15 cellular contexts compared by ENCODE assay signal in the genomic region with DNA sequence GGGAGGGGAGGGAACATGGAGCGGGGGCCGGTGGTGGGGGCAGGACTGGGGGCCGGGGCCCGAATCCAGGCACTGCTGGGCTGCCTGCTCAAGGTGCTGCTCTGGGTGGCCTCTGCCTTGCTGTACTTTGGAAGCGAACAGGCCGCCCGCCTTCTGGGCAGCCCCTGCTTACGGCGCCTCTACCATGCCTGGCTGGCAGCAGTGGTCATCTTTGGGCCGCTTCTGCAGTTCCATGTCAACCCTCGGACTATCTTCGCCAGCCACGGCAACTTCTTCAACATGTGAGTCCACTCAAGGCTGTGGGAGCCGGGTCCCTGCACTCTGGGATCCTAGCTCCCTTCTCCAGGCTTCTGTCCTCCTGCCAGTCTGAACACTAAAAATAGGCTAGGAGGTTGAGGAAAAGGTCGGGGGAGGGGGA. TPM values are rescaled to one million over a fixed set of nuclear protein-coding genes. Genes with fewer than 3 reads are reported as not detected.
DNase-seq lines count a peak whose midpoint lies in the region; ATAC-seq and TF ChIP-seq lines count a peak whose summit lies in the region.
"Had no signal": no experiment of that assay in that cellular context is flagged by ENCODE, and none has a peak within 500 bp of the region (broad histone marks: within the 10 kb centered on the region; RNA-seq: fewer than 3 reads in every experiment).

No MANE protein-coding gene starts in this region.

- H3K4me3 Mint-ChIP-seq in activated naive CD4-positive, alpha-beta T cell treated with anti-CD3 and anti-CD28 coated beads, Interleukin-2, amount 50 U/mL, for 24 hours = no peak overlapping the region
- peak overlapping the region in 8 of 10 donors; percentile 29 to 80 (median 68) for H3K4me3 Mint-ChIP-seq in naive thymus-derived CD4-positive, alpha-beta T cell

- peaks cover 34% of the 10 kb centered on the region for H3K4me1 Mint-ChIP-seq in activated naive CD4-positive, alpha-beta T cell treated with anti-CD3 and anti-CD28 coated beads, Interleukin-2, amount 50 U/mL, for 24 hours
- peaks cover 20 to 35% (median 28%) of the 10 kb centered on the region in 7 donors for H3K4me1 Mint-ChIP-seq in naive thymus-derived CD4-positive, alpha-beta T cell

- peak; percentile 56 for ATAC-seq in Right ventricle myocardium superior (ENCODE audit: poor library complexity)
- ATAC-seq in naive thymus-derived CD4-positive, alpha-beta T cell = no peak
- ATAC-seq in upper lobe of right lung = no peak
- ATAC-seq: GM12878 had no signal

- CTCF ChIA-PET in naive thymus-derived CD4-positive, alpha-beta T cell (lab: Charles Lee) = interaction anchor here (1.2 to 1.7 kb wide), 2 partner anchors 17 to 23 kb away, joined by 3 to 4 read pairs; partner anchors contain the start of genes DCAF11 and NRL

- peak overlapping the region; percentile 68 for H3K27ac ChIP-seq in naive thymus-derived CD4-positive, alpha-beta T cell (ENCODE audit: low read depth, low read length)
- H3K27ac ChIP-seq in upper lobe of right lung = peak overlapping the region; percentile 72
- H3K27ac ChIP-seq: brain microvascular endothelial cell had no signal

- no peak for TF ChIP-seq CTCF in upper lobe of right lung (IDR thresholded peaks at IDR 0.05)

- H3K4me3 ChIP-seq in naive thymus-derived CD4-positive, alpha-beta T cell (ENCODE audit: low read length) = no peak overlapping the region
- H3K4me3 ChIP-seq in upper lobe of right lung = no peak overlapping the region
- H3K4me3 ChIP-seq: GM12878 had no signal

- H3K9me3 Mint-ChIP-seq in activated naive CD4-positive, alpha-beta T cell treated with anti-CD3 and anti-CD28 coated beads, Interleukin-2, amount 50 U/mL, for 24 hours = no peaks in the 10 kb centered on the region
- H3K9me3 Mint-ChIP-seq in naive thymus-derived CD4-positive, alpha-beta T cell = peaks cover 0 to 2% (median 0%) of the 10 kb centered on the region in 11 donors

- H3K27ac Mint-ChIP-seq in activated naive CD4-positive, alpha-beta T cell treated with anti-CD3 and anti-CD28 coated beads, Interleukin-2, amount 50 U/mL, for 24 hours = peak overlapping the region; percentile 98
- peak overlapping the region in 8 of 9 donors; percentile 87 to 96 (median 92) for H3K27ac Mint-ChIP-seq in naive thymus-derived CD4-positive, alpha-beta T cell

- H3K9me3 ChIP-seq in naive thymus-derived CD4-positive, alpha-beta T cell (ENCODE audit: control insufficient read depth in 2 of 3, low read length in 3 of 3) = no peaks in the 10 kb centered on the region
- H3K9me3 ChIP-seq in upper lobe of right lung = no peaks in the 10 kb centered on the region

- no peaks in the 10 kb centered on the region for H3K27me3 Mint-ChIP-seq in activated naive CD4-positive, alpha-beta T cell treated with anti-CD3 and anti-CD28 coated beads, Interleukin-2, amount 50 U/mL, for 24 hours
- no peaks in the 10 kb centered on the region for H3K27me3 Mint-ChIP-seq in naive thymus-derived CD4-positive, alpha-beta T cell

- DNase-seq in activated naive CD4-positive, alpha-beta T cell treated with anti-CD3 and anti-CD28 coated beads, Interleukin-2, amount 50 U/mL, for 16 hours = no peak
- DNase-seq in Right ventricle myocardium superior (peak; percentile 50), upper lobe of right lung (no peak), SHP77 treated with DMSO at 0.1 percent for 48 hours (lab: John Stamatoyannopoulos, UW) (no peak), SIG-M5 treated with dmso at 0.1 percent for 504 hours (lab: John Stamatoyannopoulos, UW; ENCODE audit: unreplicated experiment) (no peak)
- no peak for DNase-seq in naive thymus-derived CD4-positive, alpha-beta T cell
- no peak for DNase-seq in activated CD4-positive, CD25-positive, alpha-beta regulatory T cell (lab: John Stamatoyannopoulos, UW)
- DNase-seq: brain microvascular endothelial cell, HCEC 1CT, NCI-H748 treated with DMSO at 0.1 percent for 48 hours, occipital lobe, substantia nigra had no signal

- POLR2A ChIA-PET in naive thymus-derived CD4-positive, alpha-beta T cell (lab: Charles Lee) = interaction anchor here (1.2 to 11.7 kb wide), 4 partner anchors 11 to 64 kb away, joined by 3 to 298 read pairs (median 71); partner anchors contain the start of genes DCAF11, NRL, PSME2 and RNF31

- H3K27me3 ChIP-seq in naive thymus-derived CD4-positive, alpha-beta T cell (ENCODE audit: control insufficient read depth in 2 of 2, insufficient read depth in 2 of 2, low read length in 2 of 2) = no peaks in the 10 kb centered on the region
- H3K27me3 ChIP-seq in upper lobe of right lung = no peaks in the 10 kb centered on the region
- H3K27me3 ChIP-seq: brain microvascular endothelial cell had no signal

- peaks cover 0 to 3% (median 0%) of the 10 kb centered on the region in 3 experiments for H3K36me3 ChIP-seq in naive thymus-derived CD4-positive, alpha-beta T cell (ENCODE audit: control insufficient read depth in 2 of 3, insufficient read depth in 3 of 3, low read length in 3 of 3)
- no peaks in the 10 kb centered on the region for H3K36me3 ChIP-seq in upper lobe of right lung
- H3K36me3 ChIP-seq: brain microvascular endothelial cell had no signal

- H3K36me3 Mint-ChIP-seq in activated naive CD4-positive, alpha-beta T cell treated with anti-CD3 and anti-CD28 coated beads, Interleukin-2, amount 50 U/mL, for 24 hours = no peaks in the 10 kb centered on the region
- peaks cover 0 to 4% (median 0%) of the 10 kb centered on the region in 5 donors for H3K36me3 Mint-ChIP-seq in naive thymus-derived CD4-positive, alpha-beta T cell

- intact Hi-C loops in Right ventricle myocardium superior (cut with DNase I) = no loop called here
- intact Hi-C loops in naive thymus-derived CD4-positive, alpha-beta T cell (cut with micrococcal nuclease) = no loop called here
- intact Hi-C loops in upper lobe of right lung (cut with DNase I) = no loop called here

- H3K4me1 ChIP-seq in naive thymus-derived CD4-positive, alpha-beta T cell (ENCODE audit: control insufficient read depth in 2 of 2, insufficient read depth in 2 of 2, low read length in 2 of 2) = peaks cover 7 to 22% of the 10 kb centered on the region in 2 donors
- peaks cover 7% of the 10 kb centered on the region for H3K4me1 ChIP-seq in upper lobe of right lung

RNA-seq across cellular contexts. Expression of gene FITM1, which starts 1.1 kb away (rescaled TPM):
- total RNA-seq in Right ventricle myocardium superior (126 TPM), upper lobe of right lung (1.1 TPM)
- total RNA-seq in naive thymus-derived CD4-positive, alpha-beta T cell = 1 to 10 TPM; 1.8 to 4.3 (median 2.0) TPM
- polyA plus RNA-seq in naive thymus-derived CD4-positive, alpha-beta T cell = 1 to 10 TPM in 1 of 2 donors, under 1 TPM in 1; 0.48 to 1.2 TPM
- total RNA-seq: fibroblast of lung, occipital lobe had no signal
- polyA plus RNA-seq: fibroblast of lung had no signal

RNA-seq across cellular contexts. Expression of gene PSME1, which starts 4.4 kb away (rescaled TPM):
- 129 TPM for total RNA-seq in Right ventricle myocardium superior
- 100 to 1,000 TPM; 189 to 583 (median 202) TPM for total RNA-seq in naive thymus-derived CD4-positive, alpha-beta T cell
- polyA plus RNA-seq in naive thymus-derived CD4-positive, alpha-beta T cell = 100 to 1,000 TPM; 698 to 703 TPM
- total RNA-seq in upper lobe of right lung = 171 TPM

RNA-seq across cellular contexts. Expression of gene EMC9, which starts 9.8 kb away (rescaled TPM):
- 14.4 TPM for total RNA-seq in Right ventricle myocardium superior
- 10 to 100 TPM in 4 of 5 experiments, 1 to 10 TPM in 1; 9.0 to 25.5 (median 22.3) TPM for total RNA-seq in naive thymus-derived CD4-positive, alpha-beta T cell
- 10 to 100 TPM in 1 of 2 donors, 1 to 10 TPM in 1; 9.6 to 12.4 TPM for polyA plus RNA-seq in naive thymus-derived CD4-positive, alpha-beta T cell
- total RNA-seq in upper lobe of right lung = 10.5 TPM

RNA-seq across cellular contexts. Expression of gene PSME2, which starts 14.9 kb away (rescaled TPM):
- 88.8 TPM for total RNA-seq in Right ventricle myocardium superior
- total RNA-seq in naive thymus-derived CD4-positive, alpha-beta T cell = 100 to 1,000 TPM; 120 to 777 (median 143) TPM
- 100 to 1,000 TPM; 402 to 435 TPM for polyA plus RNA-seq in naive thymus-derived CD4-positive, alpha-beta T cell
- total RNA-seq in upper lobe of right lung = 138 TPM

RNA-seq across cellular contexts. Expression of gene RNF31, which starts 15.7 kb away (rescaled TPM):
- total RNA-seq in Right ventricle myocardium superior = 29.5 TPM
- 100 to 1,000 TPM in 1 of 5 experiments, 10 to 100 TPM in 4; 64.0 to 151 (median 95.4) TPM for total RNA-seq in naive thymus-derived CD4-positive, alpha-beta T cell
- 10 to 100 TPM; 40.9 to 48.1 TPM for polyA plus RNA-seq in naive thymus-derived CD4-positive, alpha-beta T cell
- total RNA-seq in upper lobe of right lung = 52.3 TPM

Comparison
In these comparisons a context has a peak if more than half of its experiments do, and no peak if none do; other contexts are left out.
1. RNA of gene FITM1, which starts 1.1 kb away (total RNA-seq): 126 TPM in Right ventricle myocardium superior (single experiment); 1.8 to 4.3 TPM in naive thymus-derived CD4-positive, alpha-beta T cell and 1.1 TPM in upper lobe of right lung (single experiment); every median in the first group is over 10 times any median in the second.